23 cellular contexts compared by ENCODE assay signal in genomic region chr2:127873707-127874303, GRCh38. TPM values are rescaled to one million over a fixed set of nuclear protein-coding genes. Genes with fewer than 3 reads are reported as not detected.
DNase-seq lines count a peak whose midpoint lies in the region; ATAC-seq and TF ChIP-seq lines count a peak whose summit lies in the region.
"Had no signal": no experiment of that assay in that cellular context is flagged by ENCODE, and none has a peak within 500 bp of the region (broad histone marks: within the 10 kb centered on the region; RNA-seq: fewer than 3 reads in every experiment).

No MANE protein-coding gene starts in this region.

- H3K4me2 ChIP-seq in osteoblast (ENCODE audit: insufficient read depth, low read length), result no peak overlapping the region
- H3K4me2 ChIP-seq in smooth muscle cell, result no peak overlapping the region

- peaks cover 44% of the 10 kb centered on the region for H3K36me3 Mint-ChIP-seq in activated CD8-positive, alpha-beta memory T cell treated with anti-CD3 and anti-CD28 coated beads, Interleukin-2, amount 10 ng/mL, durations not matched to agents 7 days and 5 days
- peaks cover 41% of the 10 kb centered on the region for H3K36me3 Mint-ChIP-seq in T-cell

- H3K4me1 ChIP-seq in osteoblast (ENCODE audit: insufficient read depth, low read length) (no peaks in the 10 kb centered on the region), smooth muscle cell (ENCODE audit: low read depth) (no peaks in the 10 kb centered on the region)

- H3K9ac ChIP-seq in smooth muscle cell (ENCODE audit: low read depth), result no peak overlapping the region

- peaks cover 91% of the 10 kb centered on the region for H3K79me2 ChIP-seq in osteoblast (ENCODE audit: insufficient read depth, low read length)
- peaks cover 68% of the 10 kb centered on the region for H3K79me2 ChIP-seq in smooth muscle cell (ENCODE audit: low read depth)

- H3K4me3 Mint-ChIP-seq in activated CD8-positive, alpha-beta memory T cell treated with anti-CD3 and anti-CD28 coated beads, Interleukin-2, amount 10 ng/mL, durations not matched to agents 7 days and 5 days, result no peak overlapping the region
- no peak overlapping the region for H3K4me3 Mint-ChIP-seq in T-cell
- H3K4me3 Mint-ChIP-seq: brain; CD14-positive monocyte; stimulated activated memory B cell treated with anti-CD40 and anti-IgM and Interleukin-4, amounts not matched to agents 10 μg/mL and 1 μg/mL and 100 μg/mL, for 72 hours had no signal

- H3K4me3 ChIP-seq in osteoblast (ENCODE audit: insufficient read depth, low read length) (no peak overlapping the region), smooth muscle cell (no peak overlapping the region)
- H3K4me3 ChIP-seq: dorsolateral prefrontal cortex, gastroesophageal sphincter, GM23248 had no signal

- H3K36me3 ChIP-seq in osteoblast (ENCODE audit: insufficient read depth, low read length), result peaks cover 44% of the 10 kb centered on the region
- peaks cover 5% of the 10 kb centered on the region for H3K36me3 ChIP-seq in smooth muscle cell (ENCODE audit: low read depth)

- no peak for TF ChIP-seq CTCF in osteoblast (IDR thresholded peaks at IDR 0.05; ENCODE audit: extremely low read depth, low read depth, low read length)
- no peak for TF ChIP-seq CTCF in smooth muscle cell (IDR thresholded peaks at IDR 0.05; ENCODE audit: borderline replicate concordance, insufficient read depth, poor library complexity, severe bottlenecking)

- POLR2A ChIA-PET in T-cell (lab: Charles Lee), result no interaction called here

- peaks cover 67% of the 10 kb centered on the region for H4K20me1 ChIP-seq in osteoblast (ENCODE audit: insufficient read depth, low read length)
- peaks cover 92% of the 10 kb centered on the region for H4K20me1 ChIP-seq in smooth muscle cell (ENCODE audit: low read depth)

- no peak for DNase-seq in activated CD8-positive, alpha-beta memory T cell treated with anti-CD3 and anti-CD28 coated beads, Interleukin-2, amount 10 ng/mL, durations not matched to agents 7 days and 5 days
- DNase-seq in activated CD8-positive, alpha-beta memory T cell treated with anti-CD3 and anti-CD28 coated beads, Interleukin-2, amount 50 U/mL, for 48 hours, result no peak
- DNase-seq in T-cell (no peak), left cardiac atrium (no peak), osteoblast (ENCODE audit: insufficient read length, low spot score, missing footprints) (peak; percentile 62), smooth muscle cell (lab: John Stamatoyannopoulos, UW; ENCODE audit: unreplicated experiment) (no peak), NCI-H526 treated with DMSO at 0.1 percent for 48 hours (lab: John Stamatoyannopoulos, UW) (no peak)
- no peak for DNase-seq in activated CD4-positive, alpha-beta T cell treated with anti-CD3 and anti-CD28 coated beads, Interleukin-2, amount 50 U/mL, for 1 hour
- DNase-seq: amniotic stem cell, dorsolateral prefrontal cortex, GM23248, mesendoderm, NCI-H146, NCI-H2107, NCI-H345, NCI-H748 treated with DMSO at 0.1 percent for 48 hours, SHP77 treated with DMSO at 0.1 percent for 48 hours had no signal

- no peaks in the 10 kb centered on the region for H3F3A ChIP-seq in smooth muscle cell (ENCODE audit: low read depth)

- ATAC-seq in activated CD8-positive, alpha-beta memory T cell treated with anti-CD3 and anti-CD28 coated beads, Interleukin-2, amount 10 ng/mL, durations not matched to agents 7 days and 5 days, result no peak
- ATAC-seq in T-cell (replicated peaks in 1 of 4) (no peak), left cardiac atrium (peak; percentile 70 to 76)
- ATAC-seq: gastroesophageal sphincter; Panc1; stimulated activated memory B cell treated with anti-CD40 and anti-IgM and Interleukin-4, amounts not matched to agents 10 μg/mL and 1 μg/mL and 100 μg/mL, for 72 hours had no signal

- no peak overlapping the region for H2AFZ ChIP-seq in osteoblast (ENCODE audit: low read length)
- no peak overlapping the region for H2AFZ ChIP-seq in smooth muscle cell (ENCODE audit: low read depth)
- H2AFZ ChIP-seq: GM23248 had no signal

- CTCF ChIA-PET in activated CD8-positive, alpha-beta memory T cell treated with anti-CD3 and anti-CD28 coated beads, Interleukin-2, amount 10 ng/mL, durations not matched to agents 7 days and 5 days (lab: Charles Lee), result interaction anchor here (1.2 kb wide), 1 partner anchor 17 kb away, joined by 3 read pairs; no protein-coding TSS in a partner anchor
- CTCF ChIA-PET in T-cell (lab: Charles Lee), result no interaction called here

- H3K9me3 Mint-ChIP-seq in activated CD8-positive, alpha-beta memory T cell treated with anti-CD3 and anti-CD28 coated beads, Interleukin-2, amount 10 ng/mL, durations not matched to agents 7 days and 5 days (ENCODE audit: low read depth), result no peaks in the 10 kb centered on the region
- H3K9me3 Mint-ChIP-seq in T-cell, result no peaks in the 10 kb centered on the region
- H3K9me3 Mint-ChIP-seq: brain; CD14-positive monocyte; stimulated activated memory B cell treated with anti-CD40 and anti-IgM and Interleukin-4, amounts not matched to agents 10 μg/mL and 1 μg/mL and 100 μg/mL, for 72 hours had no signal

- no peaks in the 10 kb centered on the region for H3K27me3 ChIP-seq in osteoblast (ENCODE audit: insufficient read depth, low read length)
- H3K27me3 ChIP-seq in smooth muscle cell (ENCODE audit: low read depth), result no peaks in the 10 kb centered on the region
- H3K27me3 ChIP-seq: dorsolateral prefrontal cortex, gastroesophageal sphincter had no signal

- no peaks in the 10 kb centered on the region for H3K27me3 Mint-ChIP-seq in activated CD8-positive, alpha-beta memory T cell treated with anti-CD3 and anti-CD28 coated beads, Interleukin-2, amount 10 ng/mL, durations not matched to agents 7 days and 5 days
- H3K27me3 Mint-ChIP-seq in T-cell, result no peaks in the 10 kb centered on the region
- H3K27me3 Mint-ChIP-seq: stimulated activated memory B cell treated with anti-CD40 and anti-IgM and Interleukin-4, amounts not matched to agents 10 μg/mL and 1 μg/mL and 100 μg/mL, for 72 hours had no signal

- H3K4me1 Mint-ChIP-seq in activated CD8-positive, alpha-beta memory T cell treated with anti-CD3 and anti-CD28 coated beads, Interleukin-2, amount 10 ng/mL, durations not matched to agents 7 days and 5 days, result peaks cover 19% of the 10 kb centered on the region
- peaks cover 37 to 43% (median 43%) of the 10 kb centered on the region in 3 donors for H3K4me1 Mint-ChIP-seq in T-cell

- H3K27ac ChIP-seq in osteoblast (ENCODE audit: low read depth, low read length) (no peak overlapping the region), smooth muscle cell (ENCODE audit: low read depth) (no peak overlapping the region)
- H3K27ac ChIP-seq: 22Rv1, dorsolateral prefrontal cortex, gastroesophageal sphincter, GM23248 had no signal

- intact Hi-C loops in left cardiac atrium (cut with DNase I), result no loop called here

- H3K27ac Mint-ChIP-seq in activated CD8-positive, alpha-beta memory T cell treated with anti-CD3 and anti-CD28 coated beads, Interleukin-2, amount 10 ng/mL, durations not matched to agents 7 days and 5 days, result peak overlapping the region; percentile 23
- H3K27ac Mint-ChIP-seq in T-cell, result peak overlapping the region; percentile 42 to 78

- H3K9me3 ChIP-seq in osteoblast (ENCODE audit: low read depth, low read length) (no peaks in the 10 kb centered on the region), smooth muscle cell (replicated peaks; ENCODE audit: low read depth) (no peaks in the 10 kb centered on the region)
- H3K9me3 ChIP-seq: gastroesophageal sphincter had no signal

- 90% methylated on average over 14 of the region's 14 CpGs for WGBS in smooth muscle cell (ENCODE audit: low lambda C conversion rate)

RNA-seq across cellular contexts. Expression of gene AMMECR1L, which starts 12.0 kb away (rescaled TPM):
- total RNA-seq in activated CD8-positive, alpha-beta memory T cell treated with anti-CD3 and anti-CD28 coated beads, Interleukin-2, amount 10 ng/mL, durations not matched to agents 7 days and 5 days, result 10 to 100 TPM; 13.3 to 18.5 TPM
- total RNA-seq in T-cell (10 to 100 TPM; 10.2 to 18.1 (median 15.0) TPM), left cardiac atrium (10 to 100 TPM in 1 of 2 donors, 1 to 10 TPM in 1; 8.0 to 11.7 TPM), osteoblast (15.0 and 15.6 TPM in 2 replicates), smooth muscle cell (13.8 and 14.7 TPM in 2 replicates)
- polyA plus RNA-seq in smooth muscle cell, result 11.3 and 11.8 TPM in 2 replicates

RNA-seq across cellular contexts. Expression of gene POLR2D, which starts 15.8 kb away (rescaled TPM):
- total RNA-seq in activated CD8-positive, alpha-beta memory T cell treated with anti-CD3 and anti-CD28 coated beads, Interleukin-2, amount 10 ng/mL, durations not matched to agents 7 days and 5 days, result 10 to 100 TPM; 52.3 to 56.4 TPM
- 10 to 100 TPM; 22.3 to 28.9 (median 27.4) TPM for total RNA-seq in T-cell
- 10 to 100 TPM; 18.8 to 21.8 TPM for total RNA-seq in left cardiac atrium
- total RNA-seq in osteoblast, result 13.0 and 15.9 TPM in 2 replicates
- total RNA-seq in smooth muscle cell, result 11.4 and 13.4 TPM in 2 replicates
- polyA plus RNA-seq in smooth muscle cell, result 25.4 and 25.8 TPM in 2 replicates

Comparison
In these comparisons a context has a peak if more than half of its experiments do, and no peak if none do; other contexts are left out.
1. ATAC-seq: peak in left cardiac atrium (2 of 2); none in activated CD8-positive, alpha-beta memory T cell treated with anti-CD3 and anti-CD28 coated beads, Interleukin-2, amount 10 ng/mL, durations not matched to agents 7 days and 5 days (single experiment) and T-cell (0 of 4).